8 cellular contexts compared by ENCODE assay signal in the genomic region with DNA sequence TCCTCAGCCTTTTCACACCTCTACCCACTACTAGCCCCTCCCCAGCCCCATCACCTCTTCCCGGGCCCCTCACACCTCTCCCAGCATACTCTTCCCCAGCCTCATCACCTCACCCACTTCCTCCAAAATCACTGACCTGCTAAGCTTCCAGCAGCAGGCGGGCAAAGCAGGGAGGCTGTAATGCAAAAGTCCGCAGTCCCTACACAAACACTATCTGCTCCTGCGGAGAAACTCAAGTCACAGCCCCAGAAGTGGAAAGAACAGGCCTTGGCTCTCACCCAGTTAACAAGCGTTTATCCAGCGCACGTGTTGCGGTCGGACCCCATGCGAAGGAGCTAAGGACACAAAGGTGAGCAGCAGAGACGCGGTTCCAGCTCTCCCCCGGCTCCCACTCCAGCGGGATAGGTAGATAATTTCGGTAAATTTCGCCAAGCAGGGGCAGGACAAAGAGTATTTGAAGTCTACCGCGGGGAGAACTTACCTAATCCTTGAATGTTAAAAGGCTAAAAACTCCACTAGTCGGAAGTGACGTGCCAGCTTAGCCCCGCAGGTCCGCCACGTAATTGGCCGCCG. TPM values are rescaled to one million over a fixed set of nuclear protein-coding genes. Genes with fewer than 3 reads are reported as not detected.
A peak's percentile ranks its signal among the peaks of the same experiment; 100 is the strongest.
DNase-seq lines count a peak whose midpoint lies in the region; ATAC-seq and TF ChIP-seq lines count a peak whose summit lies in the region.

No MANE protein-coding gene starts in this region.

- peaks cover 31% of the 10 kb centered on the region for H4K20me1 ChIP-seq in osteoblast (ENCODE audit: insufficient read depth, low read length)

- WGBS in tibial nerve, 2 donors = 0 to 1% methylated on average over 25 of the region's 25 CpGs

- H3K27ac ChIP-seq in osteoblast (ENCODE audit: low read depth, low read length) (peak overlapping the region; percentile 98), tibial nerve (peak overlapping the region; percentile 96 to 99 (median 96))

- H3K9me3 ChIP-seq in osteoblast (ENCODE audit: low read depth, low read length) = no peaks in the 10 kb centered on the region
- H3K9me3 ChIP-seq in tibial nerve = no peaks in the 10 kb centered on the region

- no peaks in the 10 kb centered on the region for H3K27me3 ChIP-seq in osteoblast (ENCODE audit: insufficient read depth, low read length)
- H3K27me3 ChIP-seq in tibial nerve = no peaks in the 10 kb centered on the region

- peak overlapping the region; percentile 100 for H3K4me2 ChIP-seq in osteoblast (ENCODE audit: insufficient read depth, low read length)

- H3K79me2 ChIP-seq in osteoblast (ENCODE audit: insufficient read depth, low read length) = peaks cover 62% of the 10 kb centered on the region

- peak overlapping the region; percentile 90 for H2AFZ ChIP-seq in osteoblast (ENCODE audit: low read length)

- ATAC-seq in HG03175 (IDR thresholded peaks at IDR 0.05; ENCODE audit: unreplicated experiment) = peak; percentile 19

- H3K36me3 ChIP-seq in osteoblast (ENCODE audit: insufficient read depth, low read length) = peaks cover 18% of the 10 kb centered on the region
- H3K36me3 ChIP-seq in tibial nerve = peaks cover 0 to 20% (median 12%) of the 10 kb centered on the region in 3 donors

- no peak for TF ChIP-seq CTCF in fibroblast of pulmonary artery (IDR thresholded peaks at IDR 0.05; ENCODE audit: low read length, missing control alignments)
- no peak for TF ChIP-seq CTCF in osteoblast (IDR thresholded peaks at IDR 0.05; ENCODE audit: extremely low read depth, low read depth, low read length)
- no peak for TF ChIP-seq CTCF in tibial nerve (IDR thresholded peaks at IDR 0.05)

- H3K4me3 ChIP-seq in fibroblast of pulmonary artery (replicated peaks; ENCODE audit: low read depth, low read length) (peak overlapping the region; percentile 81), osteoblast (ENCODE audit: insufficient read depth, low read length) (peak overlapping the region; percentile 99), tibial nerve (peak overlapping the region; percentile 82 to 95 (median 88))

- peak; percentile 64 for DNase-seq in activated gamma-delta T cell treated with Interleukin-2 at 50 U/mL for 16 hours
- no peak for DNase-seq in activated gamma-delta T cell (lab: John Stamatoyannopoulos, UW)
- DNase-seq in NCI-H748 (lab: John Stamatoyannopoulos, UW; ENCODE audit: unreplicated experiment) = peak; percentile 84
- DNase-seq in activated CD8-positive, alpha-beta memory T cell treated with anti-CD3 and anti-CD28 coated beads, Interleukin-2, amount 50 U/mL, for 4 hours = peak; percentile 55
- DNase-seq in fibroblast of pulmonary artery (ENCODE audit: low read depth) = no peak
- no peak for DNase-seq in osteoblast (ENCODE audit: insufficient read length, low spot score, missing footprints)
- DNase-seq in tibial nerve (ENCODE audit: low spot score in 2 of 2) = peak in 1 of 2 donors; percentile 28

- no peak for TF ChIP-seq POLR2A in tibial nerve (IDR thresholded peaks at IDR 0.05)

- TF ChIP-seq EP300 in tibial nerve (IDR thresholded peaks at IDR 0.05) = no peak

- H3K4me1 ChIP-seq in osteoblast (ENCODE audit: insufficient read depth, low read length) = peaks cover 43% of the 10 kb centered on the region
- H3K4me1 ChIP-seq in tibial nerve = peaks cover 0 to 52% (median 20%) of the 10 kb centered on the region in 4 donors

RNA-seq across cellular contexts. Expression of a gene that starts 0.8 kb away (rescaled TPM):
- total RNA-seq in osteoblast (12.1 and 14.5 TPM in 2 replicates), tibial nerve (10 to 100 TPM in 3 of 4 donors, 1 to 10 TPM in 1; 8.1 to 22.2 (median 13.9) TPM)

RNA-seq across cellular contexts. Expression of a gene that starts 19.0 kb away (rescaled TPM):
- total RNA-seq in osteoblast (23.9 and 24.6 TPM in 2 replicates), tibial nerve (100 to 1,000 TPM in 2 of 4 donors, 10 to 100 TPM in 2; 48.6 to 120 (median 97.0) TPM)

Comparison
In these comparisons a context has a peak if more than half of its experiments do, and no peak if none do; other contexts are left out.
1. DNase-seq: peak in activated gamma-delta T cell treated with Interleukin-2 at 50 U/mL for 16 hours (single experiment), NCI-H748 (single experiment) and activated CD8-positive, alpha-beta memory T cell treated with anti-CD3 and anti-CD28 coated beads, Interleukin-2, amount 50 U/mL, for 4 hours (single experiment); none in activated gamma-delta T cell (single experiment), fibroblast of pulmonary artery (single experiment) and osteoblast (single experiment).
2. Peak in every context shown above with its lines, with median percentiles within 50 percentile points of each other: H3K4me3 ChIP-seq.